ENCODE assay signal across 16 cellular contexts in genomic region chr7:132295198-132295597, GRCh38.
"Had no signal": no experiment of that assay in that cellular context is flagged by ENCODE, and none has a peak within 500 bp of the region (broad histone marks: within the 10 kb centered on the region; RNA-seq: fewer than 3 reads in every experiment).

No MANE protein-coding gene starts in this region.

- H3K79me2 ChIP-seq: hepatocyte had no signal

- H3K4me1 ChIP-seq: transverse colon had no signal

- H3K4me2 ChIP-seq: hepatocyte had no signal

- H3K4me3 ChIP-seq: hepatocyte, skin epidermis, transverse colon had no signal

- ATAC-seq: activated CD4-positive, alpha-beta T cell treated with anti-CD3 and anti-CD28 coated beads for 36 hours; activated CD8-positive, alpha-beta memory T cell treated with anti-CD3 and anti-CD28 coated beads, Interleukin-2, amount 10 ng/mL, durations not matched to agents 7 days and 5 days; activated naive CD4-positive, alpha-beta T cell treated with anti-CD3 and anti-CD28 coated beads, Interleukin-2, amount 50 U/mL, for 72 hours; effector memory CD8-positive, alpha-beta T cell; T-helper 17 cell had no signal

- DNase-seq: activated CD4-positive, alpha-beta memory T cell treated with anti-CD3 and anti-CD28 coated beads for 36 hours; activated CD4-positive, alpha-beta T cell treated with anti-CD3 and anti-CD28 coated beads for 36 hours; activated CD8-positive, alpha-beta memory T cell treated with anti-CD3 and anti-CD28 coated beads, Interleukin-2, amount 10 ng/mL, durations not matched to agents 7 days and 5 days; activated effector memory CD4-positive, alpha-beta T cell treated with Interleukin-2 at 50 U/mL for 16 hours; activated T-cell treated with anti-CD3 and anti-CD28 coated beads, Interleukin-2, amount 50 U/mL, for 24 hours; cerebellar nuclear complex; effector memory CD8-positive, alpha-beta T cell; kidney; occipital lobe; stimulated activated CD4-positive, alpha-beta T cell treated with anti-CD3 and anti-CD28 coated beads, Interleukin-4, amount 100 ng/mL, for 24 hours; stimulated activated naive CD4-positive, alpha-beta T cell; T-helper 17 cell; transverse colon had no signal

- H3K9me3 ChIP-seq: transverse colon had no signal

- FAIRE-seq: kidney had no signal

- H2AFZ ChIP-seq: hepatocyte had no signal

- H3K36me3 ChIP-seq: transverse colon had no signal

- H3K27ac ChIP-seq: hepatocyte, skin epidermis, transverse colon had no signal

- H3K27me3 ChIP-seq: hepatocyte, transverse colon had no signal
